ENCODE assay signal across 9 cellular contexts in the genomic region with DNA sequence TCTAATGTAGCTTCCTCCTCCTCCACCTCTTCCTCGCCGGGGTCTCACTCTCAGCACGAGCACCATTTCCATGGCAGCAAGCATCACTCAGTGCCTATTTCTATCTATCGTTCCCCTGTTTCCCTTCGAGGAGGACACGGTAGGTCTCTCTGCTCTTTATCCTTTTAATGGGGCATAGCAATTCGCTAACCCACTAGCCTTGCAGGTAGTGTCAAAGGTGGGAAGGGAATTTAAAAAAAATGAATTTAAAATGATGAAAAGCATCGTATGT.
DNase-seq lines count a peak whose midpoint lies in the region; ATAC-seq and TF ChIP-seq lines count a peak whose summit lies in the region.
"Had no signal": no experiment of that assay in that cellular context is flagged by ENCODE, and none has a peak within 500 bp of the region (broad histone marks: within the 10 kb centered on the region; RNA-seq: fewer than 3 reads in every experiment).

No MANE protein-coding gene starts in this region.

- H3K9ac ChIP-seq in HUES64 (ENCODE audit: low read depth, low read length) (no peak overlapping the region), colonic mucosa (ENCODE audit: low read depth in 2 of 2, low read length in 2 of 2) (no peak overlapping the region)

- TF ChIP-seq CTCF in colonic mucosa (IDR thresholded peaks at IDR 0.05) (no peak), lower lobe of right lung (IDR thresholded peaks at IDR 0.05) (no peak), spleen (IDR thresholded peaks at IDR 0.05 in 8 of 11, conservative IDR thresholded peaks at IDR 0.05 in 3 of 11) (no peak)

- H3K9me3 ChIP-seq in HUES64 (ENCODE audit: insufficient read depth, low read depth, low read length), result no peaks in the 10 kb centered on the region
- H3K9me3 ChIP-seq in colonic mucosa, result no peaks in the 10 kb centered on the region
- H3K9me3 ChIP-seq in lower lobe of right lung, result no peaks in the 10 kb centered on the region
- H3K9me3 ChIP-seq in spleen, result no peaks in the 10 kb centered on the region

- DNase-seq in colonic mucosa (no peak), lower lobe of right lung (no peak), spleen (no peak), D341Med (ENCODE audit: low spot score) (no peak), NCI-H146 (lab: John Stamatoyannopoulos, UW) (no peak)
- no peak for DNase-seq in activated naive CD4-positive, alpha-beta T cell treated with Interleukin-2 at 50 U/mL for 16 hours
- DNase-seq: activated CD8-positive, alpha-beta memory T cell treated with anti-CD3 and anti-CD28 coated beads, Interleukin-2, amount 10 ng/mL, durations not matched to agents 7 days and 5 days; NCI-H1436 had no signal

- peak overlapping the region; percentile 66 for H3K4me3 ChIP-seq in HUES64 (ENCODE audit: low read length)
- H3K4me3 ChIP-seq in colonic mucosa, result peak overlapping the region; percentile 42
- H3K4me3 ChIP-seq in lower lobe of right lung, result peak overlapping the region; percentile 61
- H3K4me3 ChIP-seq in spleen, result peak overlapping the region in 7 of 8 donors; percentile 2 to 64 (median 38)

- TF ChIP-seq POLR2A in spleen (IDR thresholded peaks at IDR 0.05), result no peak

- no peak for ATAC-seq in lower lobe of right lung
- ATAC-seq: activated CD8-positive, alpha-beta memory T cell treated with anti-CD3 and anti-CD28 coated beads, Interleukin-2, amount 10 ng/mL, durations not matched to agents 7 days and 5 days had no signal

- 2% methylated on average over 8 of the region's 8 CpGs for WGBS in HUES64
- WGBS in spleen, 5 donors, result 5 to 10% (median 7%) methylated on average over 8 of the region's 8 CpGs

- intact Hi-C loops in colonic mucosa (cut with DNase I) (no loop called here), lower lobe of right lung (cut with DNase I) (no loop called here), spleen (cut with DNase I; ENCODE audit: low total_unique reads) (no loop called here)

- H3K27me3 ChIP-seq in HUES64 (ENCODE audit: insufficient read depth, low read length), result peaks cover 88% of the 10 kb centered on the region
- no peaks in the 10 kb centered on the region for H3K27me3 ChIP-seq in colonic mucosa
- no peaks in the 10 kb centered on the region for H3K27me3 ChIP-seq in lower lobe of right lung (ENCODE audit: low read depth)
- peaks cover 0 to 60% (median 25%) of the 10 kb centered on the region in 7 donors for H3K27me3 ChIP-seq in spleen (replicated peaks in 1 of 7)

- H3K4me1 ChIP-seq in HUES64 (ENCODE audit: insufficient read depth, low read length) (peaks cover 46% of the 10 kb centered on the region), colonic mucosa (no peaks in the 10 kb centered on the region), lower lobe of right lung (peaks cover 12% of the 10 kb centered on the region), spleen (peaks cover 0 to 18% (median 2%) of the 10 kb centered on the region in 6 donors)

- H3K27ac ChIP-seq in HUES64 (ENCODE audit: low read depth, low read length), result no peak overlapping the region
- H3K27ac ChIP-seq in colonic mucosa, result no peak overlapping the region
- H3K27ac ChIP-seq in lower lobe of right lung, result no peak overlapping the region
- no peak overlapping the region for H3K27ac ChIP-seq in spleen

- H3K36me3 ChIP-seq in HUES64 (ENCODE audit: insufficient read depth, low read length), result no peaks in the 10 kb centered on the region
- H3K36me3 ChIP-seq in colonic mucosa, result no peaks in the 10 kb centered on the region
- no peaks in the 10 kb centered on the region for H3K36me3 ChIP-seq in lower lobe of right lung
- H3K36me3 ChIP-seq in spleen, result no peaks in the 10 kb centered on the region
